10 cellular contexts compared by ENCODE assay signal in the genomic region with DNA sequence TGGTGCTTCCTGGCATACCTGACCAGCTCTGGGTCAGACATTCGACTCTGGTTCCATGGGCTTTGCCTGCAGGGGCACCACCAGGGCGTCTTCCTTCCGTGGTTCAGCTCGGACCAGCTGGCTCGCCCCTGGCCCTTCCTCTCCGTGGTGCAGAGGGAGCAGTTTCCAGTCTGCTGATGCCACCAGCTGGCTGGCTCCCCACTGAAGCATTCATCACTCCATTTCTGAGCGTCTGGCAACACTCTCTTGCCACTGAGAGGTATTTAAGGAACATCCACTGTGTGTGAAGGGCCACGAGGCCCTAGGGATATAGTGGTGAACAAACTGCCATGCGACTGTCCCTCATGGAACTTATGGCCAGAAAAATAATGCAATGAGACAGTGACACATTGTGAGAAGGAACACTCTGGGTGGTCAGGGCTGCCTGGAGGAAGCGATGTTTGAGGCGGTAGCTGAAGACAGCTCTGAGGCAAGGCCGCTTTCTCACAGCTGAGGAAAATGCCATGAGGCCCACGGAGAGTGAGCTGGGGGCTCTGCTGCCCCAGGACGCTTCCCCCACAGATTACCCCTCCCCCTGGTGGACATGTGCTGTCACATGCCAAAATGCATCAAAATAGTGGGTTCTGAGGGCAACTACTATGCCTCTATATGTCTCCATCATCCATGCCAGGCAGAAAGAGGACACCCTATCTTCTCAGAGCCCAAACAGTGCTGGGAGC. TPM values are rescaled to one million over a fixed set of nuclear protein-coding genes. Genes with fewer than 3 reads are reported as not detected.
A peak's percentile ranks its signal among the peaks of the same experiment; 100 is the strongest.
DNase-seq lines count a peak whose midpoint lies in the region; ATAC-seq and TF ChIP-seq lines count a peak whose summit lies in the region.
"Had no signal": no experiment of that assay in that cellular context is flagged by ENCODE, and none has a peak within 500 bp of the region (broad histone marks: within the 10 kb centered on the region; RNA-seq: fewer than 3 reads in every experiment).

No MANE protein-coding gene starts in this region.

- no peak overlapping the region for H3K27ac ChIP-seq in DND-41 (ENCODE audit: low read length)

- no peaks in the 10 kb centered on the region for H3K4me1 ChIP-seq in DND-41 (ENCODE audit: insufficient read depth, low read length)

- TF ChIP-seq CTCF in DND-41 (IDR thresholded peaks at IDR 0.05; ENCODE audit: borderline replicate concordance, extremely low read depth, low read length, poor library complexity, severe bottlenecking) (peak; percentile 45), neural crest cell (conservative IDR thresholded peaks at IDR 0.05) (peak; percentile 44)

- peaks cover 59% of the 10 kb centered on the region for H4K20me1 ChIP-seq in DND-41 (ENCODE audit: insufficient read depth, low read length)

- DNase-seq in DND-41 (no peak), NAMALWA (ENCODE audit: low spot score) (peak; percentile 49), cerebellum (ENCODE audit: low spot score) (peak; percentile 41), neural crest cell (ENCODE audit: low read depth, low spot score) (no peak), NCI-H2196 (lab: John Stamatoyannopoulos, UW; ENCODE audit: unreplicated experiment) (no peak)
- DNase-seq: GOT3 had no signal

- no peak overlapping the region for H3K4me2 ChIP-seq in DND-41 (ENCODE audit: insufficient read depth, low read length)

- peak overlapping the region; percentile 78 for H3K27ac Mint-ChIP-seq in neural crest cell (ENCODE audit: unreplicated experiment)

- no peak for ATAC-seq in DND-41 (ENCODE audit: insufficient read depth, low read depth)
- no peak for ATAC-seq in HG03521 (IDR thresholded peaks at IDR 0.05; ENCODE audit: unreplicated experiment)
- ATAC-seq in GM21529 (IDR thresholded peaks at IDR 0.05; ENCODE audit: unreplicated experiment), result no peak
- no peak for ATAC-seq in GM21717 (IDR thresholded peaks at IDR 0.05; ENCODE audit: unreplicated experiment)
- ATAC-seq: Panc1 had no signal

- H3K9me3 Mint-ChIP-seq in neural crest cell, result no peaks in the 10 kb centered on the region

- no peak overlapping the region for H2AFZ ChIP-seq in DND-41 (ENCODE audit: low read depth, low read length)

- H3K4me3 Mint-ChIP-seq in neural crest cell, result no peak overlapping the region

- H3K27me3 Mint-ChIP-seq in neural crest cell (ENCODE audit: low read depth), result no peaks in the 10 kb centered on the region

- H3K4me1 Mint-ChIP-seq in neural crest cell, result peaks cover 46% of the 10 kb centered on the region

- peaks cover 33% of the 10 kb centered on the region; the same call in 1 of the 2 replicates for H3K36me3 ChIP-seq in DND-41 (ENCODE audit: insufficient read depth, low read length)

- no peaks in the 10 kb centered on the region for H3K36me3 Mint-ChIP-seq in neural crest cell (ENCODE audit: low read depth)

- no peak overlapping the region for H3K4me3 ChIP-seq in DND-41 (ENCODE audit: low read depth in 1 of 2, low read length in 2 of 2)

- no peaks in the 10 kb centered on the region for H3K27me3 ChIP-seq in DND-41 (ENCODE audit: insufficient read depth, low read length, poor library complexity)

- H3K9ac ChIP-seq in DND-41 (ENCODE audit: low read depth, low read length), result no peak overlapping the region

- H3K9me3 ChIP-seq in DND-41 (ENCODE audit: insufficient read depth, low read length, severe bottlenecking), result no peaks in the 10 kb centered on the region

- peaks cover 36% of the 10 kb centered on the region for H3K79me2 ChIP-seq in DND-41 (ENCODE audit: insufficient read depth, low read length)

RNA-seq across cellular contexts. Expression of a gene that starts 44.9 kb away (rescaled TPM):
- total RNA-seq in cerebellum (36.1 TPM), neural crest cell (28.4 and 29.9 TPM in 2 replicates)

Comparison
In these comparisons a context has a peak if more than half of its experiments do, and no peak if none do; other contexts are left out.
1. DNase-seq: peak in NAMALWA (single experiment) and cerebellum (single experiment); none in DND-41 (single experiment), neural crest cell (single experiment) and NCI-H2196 (single experiment).